9 cellular contexts compared by ENCODE assay signal in the genomic region with DNA sequence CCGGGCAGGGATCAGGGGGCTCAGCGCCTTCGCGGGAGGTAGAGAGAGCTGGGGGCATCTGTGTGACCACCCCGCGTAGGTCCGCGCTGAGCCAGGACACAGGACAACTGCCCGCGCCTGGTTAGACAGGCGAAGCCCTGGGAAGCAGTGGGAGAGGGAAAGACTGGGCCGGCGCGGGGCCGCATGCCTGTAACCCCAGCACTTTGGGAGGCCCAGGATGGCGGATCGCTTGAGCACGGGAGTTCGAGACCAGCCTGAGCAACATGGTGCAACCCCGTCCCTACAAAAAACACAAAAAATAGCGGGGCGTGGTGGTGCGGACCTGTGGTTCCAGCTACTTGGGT. TPM values are rescaled to one million over a fixed set of nuclear protein-coding genes. Genes with fewer than 3 reads are reported as not detected.
DNase-seq lines count a peak whose midpoint lies in the region; ATAC-seq and TF ChIP-seq lines count a peak whose summit lies in the region.
"Not testable (repeated sequence)": the region's sequence is repeated elsewhere in the genome, so short reads cannot be mapped to it uniquely, and the experiment has no call there.
"Had no signal": no experiment of that assay in that cellular context is flagged by ENCODE, and none has a peak within 500 bp of the region (broad histone marks: within the 10 kb centered on the region; RNA-seq: fewer than 3 reads in every experiment).

No MANE protein-coding gene starts in this region.

- not testable (repeated sequence) for H3K9me3 ChIP-seq in upper lobe of left lung

- H3K4me1 Mint-ChIP-seq in WTC11: not testable (repeated sequence)

- not testable (repeated sequence) for TF ChIP-seq CTCF in WTC11 (IDR thresholded peaks at IDR 0.05); upper lobe of left lung (IDR thresholded peaks at IDR 0.05)

- peak overlapping the region; percentile 35; the same call in 1 of the 2 replicates for H3K4me3 Mint-ChIP-seq in WTC11

- H3K36me3 Mint-ChIP-seq in WTC11: not testable (repeated sequence)

- not testable (repeated sequence) for DNase-seq in WTC11 (ENCODE audit: low spot score)
- DNase-seq in dermis blood vessel endothelial cell (peak; percentile 24), foreskin melanocyte (peak; percentile 27), islet precursor cell (peak; percentile 60), myocyte (ENCODE audit: low read depth) (peak; percentile 21), sciatic nerve (ENCODE audit: low spot score) (peak; percentile 69), upper lobe of left lung (peak; percentile 41 to 88)

- H3K27me3 ChIP-seq in upper lobe of left lung: not testable (repeated sequence)

- not testable (repeated sequence) for TF ChIP-seq POLR2A in upper lobe of left lung (IDR thresholded peaks at IDR 0.05)

- POLR2A ChIA-PET in WTC11 (lab: Charles Lee): not testable (repeated sequence)

- H3K4me3 ChIP-seq in upper lobe of left lung: peak overlapping the region in 3 of 4 donors; percentile 41 to 52 (median 48)

- not testable (repeated sequence) for TF ChIP-seq EP300 in upper lobe of left lung (IDR thresholded peaks at IDR 0.05)

- CTCF ChIA-PET in WTC11 (lab: Charles Lee): not testable (repeated sequence)

- intact Hi-C loops in sciatic nerve (cut with DNase I): not testable (repeated sequence)

- H3K27ac ChIP-seq in upper lobe of left lung: peak overlapping the region; percentile 72 to 86 (median 82)

- 28% methylated on average over 18 of the region's 23 CpGs; no CpG with 5 or more reads in 1 of the 2 donors for WGBS in upper lobe of left lung, 2 donors

- H3K9me3 Mint-ChIP-seq in WTC11: not testable (repeated sequence)

- ATAC-seq in GM18502 (IDR thresholded peaks at IDR 0.05; ENCODE audit: poor library complexity, unreplicated experiment): peak; percentile 10
- peak; percentile 23 for ATAC-seq in WTC11
- peak; percentile 67 for ATAC-seq in sciatic nerve
- ATAC-seq in upper lobe of left lung (ENCODE audit: low FRiP score in 2 of 2): peak in 1 of 2 donors; percentile 66

- H3K4me1 ChIP-seq in upper lobe of left lung: not testable (repeated sequence)

- H3K36me3 ChIP-seq in upper lobe of left lung: not testable (repeated sequence)

- H3K27me3 Mint-ChIP-seq in WTC11 (ENCODE audit: low read depth): not testable (repeated sequence)

- not testable (repeated sequence) for H3K27ac Mint-ChIP-seq in WTC11

RNA-seq across cellular contexts. Expression of gene CLEC18B, which starts 13.9 kb away (rescaled TPM):
- total RNA-seq in WTC11 (2021) (0.20 to 0.71 TPM (median 0.50 TPM) in 3 replicates), dermis blood vessel endothelial cell (not detected in 2 replicates), myocyte (1.2 and 1.6 TPM in 2 replicates), sciatic nerve (5.8 TPM), upper lobe of left lung (1 to 10 TPM in 3 of 6 donors, under 1 TPM in 1, not detected in 2; 0.86 to 5.2 (median 1.5) TPM)
- 1.7 TPM for polyA plus RNA-seq in myocyte (2012)

RNA-seq across cellular contexts. Expression of gene NPIPB15, which starts 31.2 kb away (rescaled TPM):
- 5.0 to 6.2 TPM (median 5.2 TPM) in 3 replicates for total RNA-seq in WTC11 (2021)
- not detected in 2 replicates for total RNA-seq in dermis blood vessel endothelial cell
- total RNA-seq in myocyte: 1.0 and 1.2 TPM in 2 replicates
- 2.7 TPM for polyA plus RNA-seq in myocyte (2012)
- total RNA-seq in sciatic nerve: 0.98 TPM
- total RNA-seq in upper lobe of left lung: 10 to 100 TPM in 2 of 6 donors, 1 to 10 TPM in 1, under 1 TPM in 1, not detected in 2; 0.46 to 30.4 (median 11.3) TPM
- total RNA-seq: occipital lobe had no signal
